ENCODE assay signal across 13 cellular contexts in genomic region chr13:79258489-79258888, GRCh38.
DNase-seq lines count a peak whose midpoint lies in the region; ATAC-seq, FAIRE-seq and TF ChIP-seq lines count a peak whose summit lies in the region.
"Had no signal": no experiment of that assay in that cellular context is flagged by ENCODE, and none has a peak within 500 bp of the region (broad histone marks: within the 10 kb centered on the region; RNA-seq: fewer than 3 reads in every experiment).

No MANE protein-coding gene starts in this region.

- FAIRE-seq in GM12891 (lab: Jason Lieb, UNC) = peak; percentile 80

- WGBS in upper lobe of left lung, 2 donors = 64 to 67% methylated on average over 3 of the region's 3 CpGs
- WGBS in hepatocyte (ENCODE audit: low lambda C conversion rate, missing lambda C conversion rate) = 74% methylated on average over 3 of the region's 3 CpGs

- H3K27me3 ChIP-seq in upper lobe of left lung (no peaks in the 10 kb centered on the region), hepatocyte (no peaks in the 10 kb centered on the region)
- H3K27me3 ChIP-seq: gastrocnemius medialis had no signal

- DNase-seq in GM12891 (ENCODE audit: insufficient read length, low spot score) (no peak), KBM-7 (peak; percentile 4), upper lobe of left lung (no peak), hepatocyte (ENCODE audit: low spot score) (no peak)
- no peak for DNase-seq in naive thymus-derived CD8-positive, alpha-beta T cell
- no peak for DNase-seq in stimulated activated effector memory CD8-positive, alpha-beta T cell treated with anti-CD3 and anti-CD28 coated beads, Interleukin-12 subunit alpha, Interleukin-12 subunit beta, amount 100 ng/mL, for 72 hours (ENCODE audit: low spot score in 2 of 2)
- DNase-seq: gastrocnemius medialis; left cardiac atrium; NCI-H510A treated with DMSO at 0.1 percent for 48 hours; stimulated activated CD4-positive, alpha-beta T cell treated with anti-CD3 and anti-CD28 coated beads, Interleukin-15, amount 100 ng/mL, for 24 hours had no signal

- H3K27ac ChIP-seq in upper lobe of left lung (no peak overlapping the region), hepatocyte (no peak overlapping the region)
- H3K27ac ChIP-seq: gastrocnemius medialis had no signal

- no peak for TF ChIP-seq CTCF in upper lobe of left lung (IDR thresholded peaks at IDR 0.05)
- TF ChIP-seq CTCF in hepatocyte (IDR thresholded peaks at IDR 0.05; ENCODE audit: poor library complexity) = no peak

- no peak overlapping the region for H3K4me2 ChIP-seq in hepatocyte

- POLR2A ChIA-PET in naive thymus-derived CD8-positive, alpha-beta T cell (lab: Charles Lee) = no interaction called here

- no peaks in the 10 kb centered on the region for H3K79me2 ChIP-seq in hepatocyte

- TF ChIP-seq POLR2A in GM12891 (IDR thresholded peaks at IDR 0.05; ENCODE audit: low read depth, low read length) (no peak), upper lobe of left lung (IDR thresholded peaks at IDR 0.05) (no peak)

- H3K36me3 ChIP-seq in upper lobe of left lung (no peaks in the 10 kb centered on the region), hepatocyte (replicated peaks; ENCODE audit: insufficient read depth, low read depth) (no peaks in the 10 kb centered on the region)
- H3K36me3 ChIP-seq: gastrocnemius medialis had no signal

- H3K4me3 ChIP-seq in upper lobe of left lung (no peak overlapping the region), hepatocyte (no peak overlapping the region)
- H3K4me3 ChIP-seq: gastrocnemius medialis had no signal

- H4K20me1 ChIP-seq in hepatocyte (ENCODE audit: insufficient read depth, poor library complexity, severe bottlenecking) = no peaks in the 10 kb centered on the region

- no peak for TF ChIP-seq EP300 in upper lobe of left lung (IDR thresholded peaks at IDR 0.05)

- no peak overlapping the region for H3K4me3 Mint-ChIP-seq in naive thymus-derived CD8-positive, alpha-beta T cell
- H3K4me3 Mint-ChIP-seq in stimulated activated effector memory CD8-positive, alpha-beta T cell treated with anti-CD3 and anti-CD28 coated beads, Interleukin-12 subunit alpha, Interleukin-12 subunit beta, amount 100 ng/mL, for 72 hours = no peak overlapping the region
- H3K4me3 Mint-ChIP-seq: T-helper 1 cell treated with Interleukin-12 subunit alpha and Interleukin-12 subunit beta and Interleukin-4 antibody, amounts not matched to agents 30 μg/mL and 1 μg/mL, for 36 hours had no signal

- H3K27ac Mint-ChIP-seq in naive thymus-derived CD8-positive, alpha-beta T cell = no peak overlapping the region
- no peak overlapping the region for H3K27ac Mint-ChIP-seq in stimulated activated effector memory CD8-positive, alpha-beta T cell treated with anti-CD3 and anti-CD28 coated beads, Interleukin-12 subunit alpha, Interleukin-12 subunit beta, amount 100 ng/mL, for 72 hours
- H3K27ac Mint-ChIP-seq: T-helper 1 cell treated with Interleukin-12 subunit alpha and Interleukin-12 subunit beta and Interleukin-4 antibody, amounts not matched to agents 30 μg/mL and 1 μg/mL, for 36 hours had no signal

- in situ Hi-C loops in KBM-7 (cut with MboI; ENCODE audit: low pct_unique_long_range_greater_than_20kb, low sequenced_read_pairs) = no loop called here

- no peaks in the 10 kb centered on the region for H3K4me1 Mint-ChIP-seq in naive thymus-derived CD8-positive, alpha-beta T cell
- peaks cover 6% of the 10 kb centered on the region for H3K4me1 Mint-ChIP-seq in stimulated activated effector memory CD8-positive, alpha-beta T cell treated with anti-CD3 and anti-CD28 coated beads, Interleukin-12 subunit alpha, Interleukin-12 subunit beta, amount 100 ng/mL, for 72 hours

- H3K9me2 ChIP-seq in hepatocyte (replicated peaks; ENCODE audit: insufficient read depth) = no peaks in the 10 kb centered on the region

- H3K36me3 Mint-ChIP-seq in naive thymus-derived CD8-positive, alpha-beta T cell = no peaks in the 10 kb centered on the region
- H3K36me3 Mint-ChIP-seq in stimulated activated effector memory CD8-positive, alpha-beta T cell treated with anti-CD3 and anti-CD28 coated beads, Interleukin-12 subunit alpha, Interleukin-12 subunit beta, amount 100 ng/mL, for 72 hours = no peaks in the 10 kb centered on the region

- H3K9me3 ChIP-seq in upper lobe of left lung = no peaks in the 10 kb centered on the region
- H3K9me3 ChIP-seq in hepatocyte (ENCODE audit: low read depth) = no peaks in the 10 kb centered on the region
- H3K9me3 ChIP-seq: gastrocnemius medialis had no signal

- H3K9me3 Mint-ChIP-seq in naive thymus-derived CD8-positive, alpha-beta T cell = no peaks in the 10 kb centered on the region
- H3K9me3 Mint-ChIP-seq in stimulated activated effector memory CD8-positive, alpha-beta T cell treated with anti-CD3 and anti-CD28 coated beads, Interleukin-12 subunit alpha, Interleukin-12 subunit beta, amount 100 ng/mL, for 72 hours = no peaks in the 10 kb centered on the region
- H3K9me3 Mint-ChIP-seq: T-helper 1 cell treated with Interleukin-12 subunit alpha and Interleukin-12 subunit beta and Interleukin-4 antibody, amounts not matched to agents 30 μg/mL and 1 μg/mL, for 36 hours had no signal

- H3K4me1 ChIP-seq in upper lobe of left lung (no peaks in the 10 kb centered on the region), hepatocyte (ENCODE audit: insufficient read depth) (no peaks in the 10 kb centered on the region)
- H3K4me1 ChIP-seq: gastrocnemius medialis had no signal

- H2AFZ ChIP-seq in hepatocyte = no peak overlapping the region

- H3K27me3 Mint-ChIP-seq in naive thymus-derived CD8-positive, alpha-beta T cell = peaks cover 2 to 15% (median 3%) of the 10 kb centered on the region in 5 donors

- ATAC-seq in GM19372 (IDR thresholded peaks at IDR 0.05; ENCODE audit: low read depth, unreplicated experiment) (peak; percentile 94), HG02798 (IDR thresholded peaks at IDR 0.05; ENCODE audit: poor library complexity, unreplicated experiment) (peak; percentile 94), upper lobe of left lung (ENCODE audit: low FRiP score in 2 of 2) (no peak)
- ATAC-seq in naive thymus-derived CD8-positive, alpha-beta T cell = no peak
- no peak for ATAC-seq in stimulated activated effector memory CD8-positive, alpha-beta T cell treated with anti-CD3 and anti-CD28 coated beads, Interleukin-12 subunit alpha, Interleukin-12 subunit beta, amount 100 ng/mL, for 72 hours
- ATAC-seq: gastrocnemius medialis, left cardiac atrium had no signal

TF ChIP-seq in GM12891, 5 proteins besides CTCF, POLR2A, EP300 and RAD21:
- TF ChIP-seq TAF1 (IDR thresholded peaks at IDR 0.05; ENCODE audit: low read depth, low read length) (no peak), SPI1 (IDR thresholded peaks at IDR 0.05; ENCODE audit: low read depth, low read length) (peak; percentile 72), POU2F2 (IDR thresholded peaks at IDR 0.05; ENCODE audit: low read depth, low read length) (no peak), PAX5 (IDR thresholded peaks at IDR 0.05; ENCODE audit: insufficient read depth, low read length, severe bottlenecking) (no peak)

Comparison
In these comparisons a context has a peak if more than half of its experiments do, and no peak if none do; other contexts are left out.
1. ATAC-seq: peak in GM19372 (single experiment) and HG02798 (single experiment); none in naive thymus-derived CD8-positive, alpha-beta T cell (0 of 2), upper lobe of left lung (0 of 2) and stimulated activated effector memory CD8-positive, alpha-beta T cell treated with anti-CD3 and anti-CD28 coated beads, Interleukin-12 subunit alpha, Interleukin-12 subunit beta, amount 100 ng/mL, for 72 hours (single experiment).